24 cellular contexts compared by ENCODE assay signal in the genomic region with DNA sequence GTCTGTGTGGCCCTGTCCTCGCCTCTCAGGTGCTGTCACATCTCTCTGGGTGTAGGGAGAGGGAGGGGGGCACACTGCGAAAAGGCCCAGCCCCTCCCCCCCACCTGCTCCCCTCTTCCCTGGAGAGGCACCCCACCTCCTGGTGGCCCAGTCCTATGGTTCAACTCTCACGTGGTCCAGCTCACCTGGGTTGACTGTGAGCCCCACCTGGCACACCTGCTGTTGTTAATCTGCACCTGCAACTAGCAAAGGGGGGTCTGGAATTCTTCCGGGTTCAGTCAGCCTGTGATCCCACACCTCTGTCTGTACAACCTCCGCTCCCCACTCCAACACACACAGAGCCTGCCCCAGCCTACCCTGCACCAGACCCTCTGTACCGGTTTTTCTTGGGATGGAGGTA. TPM values are rescaled to one million over a fixed set of nuclear protein-coding genes. Genes with fewer than 3 reads are reported as not detected.
A peak's percentile ranks its signal among the peaks of the same experiment; 100 is the strongest.
DNase-seq lines count a peak whose midpoint lies in the region; ATAC-seq and TF ChIP-seq lines count a peak whose summit lies in the region.
"Had no signal": no experiment of that assay in that cellular context is flagged by ENCODE, and none has a peak within 500 bp of the region (broad histone marks: within the 10 kb centered on the region; RNA-seq: fewer than 3 reads in every experiment).

No MANE protein-coding gene starts in this region.

- H3K4me3 ChIP-seq in mucosa of descending colon, result no peak overlapping the region
- H3K4me3 ChIP-seq in CD4-positive, alpha-beta memory T cell (ENCODE audit: low read length in 2 of 2), result no peak overlapping the region
- H3K4me3 ChIP-seq: dorsolateral prefrontal cortex, HAP-1, spleen, uterus had no signal

- CTCF ChIA-PET in CD4-positive, alpha-beta memory T cell (lab: Charles Lee; ENCODE audit: partially characterized antibody), result no interaction called here

- peaks cover 0 to 1% (median 0%) of the 10 kb centered on the region in 8 donors for H3K9me3 Mint-ChIP-seq in CD4-positive, alpha-beta memory T cell
- H3K9me3 Mint-ChIP-seq: activated CD4-positive, alpha-beta memory T cell treated with anti-CD3 and anti-CD28 coated beads, Interleukin-2, amount 10 ng/mL, durations not matched to agents 7 days and 5 days; activated naive CD4-positive, alpha-beta T cell treated with anti-CD3 and anti-CD28 coated beads, Interleukin-2, amount 10 ng/mL, durations not matched to agents 7 days and 5 days had no signal

- H3K4me1 Mint-ChIP-seq in CD4-positive, alpha-beta memory T cell, result peaks cover 6 to 25% (median 13%) of the 10 kb centered on the region in 4 donors

- no peak overlapping the region for H3K27ac Mint-ChIP-seq in CD4-positive, alpha-beta memory T cell
- H3K27ac Mint-ChIP-seq: activated CD4-positive, alpha-beta memory T cell treated with anti-CD3 and anti-CD28 coated beads, Interleukin-2, amount 10 ng/mL, durations not matched to agents 7 days and 5 days; activated naive CD4-positive, alpha-beta T cell treated with anti-CD3 and anti-CD28 coated beads, Interleukin-2, amount 10 ng/mL, durations not matched to agents 7 days and 5 days had no signal

- peaks cover 19% of the 10 kb centered on the region for H3K4me1 ChIP-seq in mucosa of descending colon (ENCODE audit: low read depth)
- peaks cover 25% of the 10 kb centered on the region for H3K4me1 ChIP-seq in CD4-positive, alpha-beta memory T cell (ENCODE audit: insufficient read depth, low read length)
- H3K4me1 ChIP-seq: BE2C had no signal

- no peak overlapping the region for H3K4me3 Mint-ChIP-seq in CD4-positive, alpha-beta memory T cell
- H3K4me3 Mint-ChIP-seq: activated CD4-positive, alpha-beta memory T cell treated with anti-CD3 and anti-CD28 coated beads, Interleukin-2, amount 10 ng/mL, durations not matched to agents 7 days and 5 days; activated naive CD4-positive, alpha-beta T cell treated with anti-CD3 and anti-CD28 coated beads, Interleukin-2, amount 10 ng/mL, durations not matched to agents 7 days and 5 days had no signal

- H3K9me3 ChIP-seq in mucosa of descending colon, result no peaks in the 10 kb centered on the region
- H3K9me3 ChIP-seq in CD4-positive, alpha-beta memory T cell (ENCODE audit: control insufficient read depth in 1 of 2, low read length in 2 of 2), result no peaks in the 10 kb centered on the region
- H3K9me3 ChIP-seq: BE2C, HAP-1, spleen, uterus had no signal

- DNase-seq in NCI-H1105 treated with DMSO at 0.1 percent for 48 hours (lab: John Stamatoyannopoulos, UW) (peak; percentile 21), NCI-H1105 (lab: John Stamatoyannopoulos, UW) (no peak), NCI-H510A (lab: John Stamatoyannopoulos, UW) (peak; percentile 52), mucosa of descending colon (peak in 1 of 3 donors; percentile 59), HK-2 (ENCODE audit: unreplicated experiment) (no peak)
- DNase-seq in CD4-positive, alpha-beta memory T cell, result no peak
- DNase-seq: activated CD4-positive, alpha-beta memory T cell treated with anti-CD3 and anti-CD28 coated beads, Interleukin-2, amount 10 ng/mL, durations not matched to agents 7 days and 5 days; activated naive CD4-positive, alpha-beta T cell treated with anti-CD3 and anti-CD28 coated beads, Interleukin-2, amount 10 ng/mL, durations not matched to agents 7 days and 5 days; activated T-cell treated with anti-CD3 and anti-CD28 coated beads, Interleukin-2, amount 50 U/mL, for 1 hour; anterior cingulate cortex; BE2C; caudate nucleus; dorsolateral prefrontal cortex; GF-D8; NCI-H187 treated with DMSO at 0.1 percent for 48 hours; SIG-M5; spleen; uterus had no signal

- peaks cover 0 to 9% of the 10 kb centered on the region in 2 donors for H3K36me3 Mint-ChIP-seq in CD4-positive, alpha-beta memory T cell

- TF ChIP-seq CTCF in mucosa of descending colon (IDR thresholded peaks at IDR 0.05), result no peak

- no peak overlapping the region for H3K27ac ChIP-seq in CD4-positive, alpha-beta memory T cell (ENCODE audit: low read depth, low read length)
- H3K27ac ChIP-seq: dorsolateral prefrontal cortex, spleen, uterus had no signal

- H3K36me3 ChIP-seq in mucosa of descending colon (ENCODE audit: low read depth), result no peaks in the 10 kb centered on the region
- peaks cover 4% of the 10 kb centered on the region for H3K36me3 ChIP-seq in CD4-positive, alpha-beta memory T cell (ENCODE audit: insufficient read depth, low read length)
- H3K36me3 ChIP-seq: BE2C, uterus had no signal

- H3K27me3 ChIP-seq in CD4-positive, alpha-beta memory T cell (ENCODE audit: insufficient read depth, low read length), result no peaks in the 10 kb centered on the region
- H3K27me3 ChIP-seq: BE2C, dorsolateral prefrontal cortex, spleen, uterus had no signal

- intact Hi-C loops in mucosa of descending colon (cut with DNase I, micrococcal nuclease), result no loop called here
- intact Hi-C loops in CD4-positive, alpha-beta memory T cell (cut with micrococcal nuclease), result no loop called here

- POLR2A ChIA-PET in CD4-positive, alpha-beta memory T cell (lab: Charles Lee; ENCODE audit: partially characterized antibody), result interaction anchor here (1.0 kb wide), 1 partner anchor 21 kb away, joined by 5 read pairs; the partner anchor contains the start of gene C17orf99

- ATAC-seq in mucosa of descending colon, result peak; percentile 5

- H3K27me3 Mint-ChIP-seq in CD4-positive, alpha-beta memory T cell, result no peaks in the 10 kb centered on the region
- H3K27me3 Mint-ChIP-seq: activated CD4-positive, alpha-beta memory T cell treated with anti-CD3 and anti-CD28 coated beads, Interleukin-2, amount 10 ng/mL, durations not matched to agents 7 days and 5 days had no signal

RNA-seq across cellular contexts. Expression of gene SYNGR2, which starts 2.0 kb away (rescaled TPM):
- total RNA-seq in mucosa of descending colon, result 100 to 1,000 TPM in 2 of 3 donors, 10 to 100 TPM in 1; 90.4 to 202 (median 196) TPM
- 10 to 100 TPM; 60.3 to 61.6 TPM for total RNA-seq in CD4-positive, alpha-beta memory T cell
- 100 to 1,000 TPM; 144 to 234 TPM for polyA plus RNA-seq in CD4-positive, alpha-beta memory T cell

RNA-seq across cellular contexts. Expression of gene C17orf99, which starts 20.2 kb away (rescaled TPM):
- total RNA-seq in mucosa of descending colon, result not detected
- total RNA-seq in CD4-positive, alpha-beta memory T cell, result not detected
- polyA plus RNA-seq in CD4-positive, alpha-beta memory T cell, result not detected
- total RNA-seq: A172; activated CD4-positive, alpha-beta memory T cell treated with anti-CD3 and anti-CD28 coated beads, Interleukin-2, amount 10 ng/mL, durations not matched to agents 7 days and 5 days; fibroblast of villous mesenchyme; MCF 10A; renal cortical epithelial cell; T-helper 1 cell treated with Interleukin-12 subunit alpha and Interleukin-12 subunit beta and Interleukin-4 antibody, amounts not matched to agents 30 ng/mL and 1 ng/mL, for 36 hours had no signal

RNA-seq across cellular contexts. Expression of gene TK1, which starts 20.4 kb away (rescaled TPM):
- 10 to 100 TPM in 2 of 3 donors, 1 to 10 TPM in 1; 8.9 to 46.5 (median 10.2) TPM for total RNA-seq in mucosa of descending colon
- under 1 TPM in 1 of 2 experiments, not detected in 1; 0.55 TPM for total RNA-seq in CD4-positive, alpha-beta memory T cell
- 1 to 10 TPM in 1 of 2 donors, under 1 TPM in 1; 0.88 to 1.4 TPM for polyA plus RNA-seq in CD4-positive, alpha-beta memory T cell

RNA-seq across cellular contexts. Expression of gene AFMID, which starts 20.7 kb away (rescaled TPM):
- 10 to 100 TPM; 14.2 to 39.9 (median 27.9) TPM for total RNA-seq in mucosa of descending colon
- total RNA-seq in CD4-positive, alpha-beta memory T cell, result 1 to 10 TPM; 3.6 to 3.8 TPM
- 1 to 10 TPM in 1 of 2 donors, not detected in 1; 2.2 TPM for polyA plus RNA-seq in CD4-positive, alpha-beta memory T cell

RNA-seq across cellular contexts. Expression of gene TMC8, which starts 35.8 kb away (rescaled TPM):
- 10 to 100 TPM in 1 of 3 donors, 1 to 10 TPM in 2; 6.0 to 11.4 (median 8.5) TPM for total RNA-seq in mucosa of descending colon
- 100 to 1,000 TPM; 424 to 430 TPM for total RNA-seq in CD4-positive, alpha-beta memory T cell
- 100 to 1,000 TPM in 1 of 2 donors, 10 to 100 TPM in 1; 77.7 to 172 TPM for polyA plus RNA-seq in CD4-positive, alpha-beta memory T cell
- total RNA-seq: fibroblast of villous mesenchyme, MCF 10A had no signal

Comparison
In these comparisons a context has a peak if more than half of its experiments do, and no peak if none do; other contexts are left out.
1. DNase-seq: peak in NCI-H1105 treated with DMSO at 0.1 percent for 48 hours (single experiment) and NCI-H510A (single experiment); none in NCI-H1105 (single experiment), HK-2 (single experiment) and CD4-positive, alpha-beta memory T cell (0 of 5).
2. RNA of gene TK1, which starts 20.4 kb away (total RNA-seq): 8.9 to 46.5 TPM in mucosa of descending colon; 0.55 TPM in CD4-positive, alpha-beta memory T cell; every median in the first group is over 4 times any median in the second.